8 cellular contexts compared by ENCODE assay signal in the genomic region with DNA sequence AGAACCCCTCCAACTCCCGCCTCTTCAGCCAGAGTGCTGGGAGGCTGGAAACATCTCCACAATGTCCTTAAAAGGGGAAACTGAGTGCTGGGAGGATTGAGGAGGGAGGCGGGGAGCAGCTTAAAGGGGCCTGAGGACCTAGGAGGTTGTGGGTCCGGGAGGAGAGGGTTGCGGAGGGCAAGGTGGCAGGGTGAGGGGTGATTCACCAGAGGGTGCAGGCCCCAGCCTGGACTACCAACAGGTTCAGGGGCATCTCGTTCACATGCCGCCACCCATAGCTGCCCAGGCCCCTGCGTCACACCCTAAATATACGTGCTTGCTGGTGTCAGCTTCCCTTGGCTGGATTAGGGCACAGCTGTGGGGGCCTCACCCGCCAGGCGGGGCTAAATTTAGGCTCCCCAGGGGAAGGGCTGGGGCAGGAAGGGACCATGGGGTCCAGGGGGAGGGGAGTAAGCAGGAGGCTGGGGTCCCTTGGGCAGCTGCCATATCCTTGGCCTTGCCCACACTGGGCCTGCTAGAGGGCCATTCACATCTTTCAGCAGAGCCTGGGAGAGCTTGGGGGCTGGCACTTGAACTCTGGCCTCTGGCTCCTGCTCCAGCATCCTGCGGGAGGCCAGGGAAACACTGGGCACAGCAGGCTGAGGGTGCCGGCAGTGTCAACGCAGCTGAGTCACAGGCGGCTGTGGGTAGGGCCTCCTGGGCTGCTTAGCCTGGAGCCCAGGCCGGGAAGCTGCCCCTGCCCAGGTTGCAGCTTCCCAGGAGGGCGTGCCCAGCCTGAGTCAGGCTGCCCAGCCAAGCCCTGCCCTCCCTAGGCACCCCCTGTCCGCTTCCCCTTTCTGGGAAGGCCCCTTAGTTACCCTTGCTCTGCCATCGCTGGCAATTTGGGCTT. TPM values are rescaled to one million over a fixed set of nuclear protein-coding genes. Genes with fewer than 3 reads are reported as not detected.
DNase-seq lines count a peak whose midpoint lies in the region; ATAC-seq and TF ChIP-seq lines count a peak whose summit lies in the region.

No MANE protein-coding gene starts in this region.

- peaks cover 35% of the 10 kb centered on the region for H3K79me2 ChIP-seq in KMS-11 (ENCODE audit: insufficient read depth, low read depth)
- H3K79me2 ChIP-seq in trophoblast cell (ENCODE audit: control insufficient read depth, insufficient read depth, low read length, poor library complexity), result peaks cover 10% of the 10 kb centered on the region

- TF ChIP-seq CTCF in KMS-11 (conservative IDR thresholded peaks at IDR 0.05; ENCODE audit: low read depth, low read length), result no peak
- no peak for TF ChIP-seq CTCF in foreskin keratinocyte (conservative IDR thresholded peaks at IDR 0.05)

- no peak overlapping the region for H2BK12ac ChIP-seq in trophoblast cell (ENCODE audit: low read length)

- peak; percentile 74 for DNase-seq in COLO668 (lab: John Stamatoyannopoulos, UW; ENCODE audit: unreplicated experiment)
- DNase-seq in activated CD4-positive, alpha-beta memory T cell treated with anti-CD3 and anti-CD28 coated beads, Interleukin-2, amount 10 ng/mL, durations not matched to agents 7 days and 5 days, result peak; percentile 48
- peak; percentile 37 to 59 for DNase-seq in foreskin keratinocyte
- peak; percentile 81 to 84 for DNase-seq in trophoblast cell
- no peak for DNase-seq in globus pallidus (ENCODE audit: low spot score)

- H3K27ac ChIP-seq in KMS-11 (peak overlapping the region; percentile 70), foreskin keratinocyte (no peak overlapping the region), trophoblast cell (ENCODE audit: low read depth, low read length) (no peak overlapping the region)

- CTCF ChIA-PET in activated CD4-positive, alpha-beta memory T cell treated with anti-CD3 and anti-CD28 coated beads, Interleukin-2, amount 10 ng/mL, durations not matched to agents 7 days and 5 days (lab: Charles Lee), result interaction anchor here (0.9 to 5.3 kb wide), 7 partner anchors 11 to 61 kb away, joined by 3 to 60 read pairs (median 3); a partner anchor contains a TSS

- peak overlapping the region; percentile 30 for H3K18ac ChIP-seq in trophoblast cell (ENCODE audit: low read length)

- H3K9me3 ChIP-seq in trophoblast cell (ENCODE audit: insufficient read depth, low read depth, low read length), result no peaks in the 10 kb centered on the region

- H3K4me1 ChIP-seq in KMS-11 (ENCODE audit: low read depth, poor library complexity, severe bottlenecking) (peaks cover 32% of the 10 kb centered on the region), foreskin keratinocyte (peaks cover 10% of the 10 kb centered on the region), trophoblast cell (ENCODE audit: control insufficient read depth in 1 of 2, insufficient read depth in 2 of 2, low read length in 2 of 2) (peaks cover 24 to 31% of the 10 kb centered on the region in 2 experiments)

- H3K36me3 ChIP-seq in KMS-11 (ENCODE audit: insufficient read depth), result no peaks in the 10 kb centered on the region; the same call in 1 of the 2 replicates
- H3K36me3 ChIP-seq in trophoblast cell (ENCODE audit: control insufficient read depth in 1 of 2, insufficient read depth in 2 of 2, low read length in 2 of 2), result peaks cover 25 to 31% of the 10 kb centered on the region in 2 experiments

- no peaks in the 10 kb centered on the region for H3K27me3 ChIP-seq in KMS-11 (ENCODE audit: insufficient read depth, low read depth)
- no peaks in the 10 kb centered on the region for H3K27me3 ChIP-seq in foreskin keratinocyte
- no peaks in the 10 kb centered on the region for H3K27me3 ChIP-seq in trophoblast cell (ENCODE audit: insufficient read depth, low read length)

- H3K14ac ChIP-seq in trophoblast cell (ENCODE audit: low read length), result no peak overlapping the region

- H3K4ac ChIP-seq in trophoblast cell (ENCODE audit: low read depth, low read length), result no peak overlapping the region

- H3K36me3 Mint-ChIP-seq in activated CD4-positive, alpha-beta memory T cell treated with anti-CD3 and anti-CD28 coated beads, Interleukin-2, amount 10 ng/mL, durations not matched to agents 7 days and 5 days (ENCODE audit: low read depth), result peaks cover 45% of the 10 kb centered on the region

- no peak overlapping the region for H2AK5ac ChIP-seq in trophoblast cell (ENCODE audit: low read length)

- H4K20me1 ChIP-seq in KMS-11 (ENCODE audit: insufficient read depth), result no peaks in the 10 kb centered on the region

- H3K9ac ChIP-seq in KMS-11 (peak overlapping the region; percentile 76), trophoblast cell (ENCODE audit: low read length) (no peak overlapping the region)

- no CpG with 5 or more reads among the region's 18 CpGs for WGBS in trophoblast cell (ENCODE audit: extremely low coverage, insufficient coverage, insufficient read length)

- no peak overlapping the region for H4K12ac ChIP-seq in trophoblast cell (ENCODE audit: low read depth, low read length)

- no peak overlapping the region for H4K91ac ChIP-seq in trophoblast cell (ENCODE audit: low read depth, low read length)

- ATAC-seq in foreskin keratinocyte, result peak; percentile 75
- no peak for ATAC-seq in GM19328 (IDR thresholded peaks at IDR 0.05; ENCODE audit: unreplicated experiment)
- ATAC-seq in HG03045 (IDR thresholded peaks at IDR 0.05; ENCODE audit: unreplicated experiment), result no peak

- peaks cover 14% of the 10 kb centered on the region for H3K79me1 ChIP-seq in trophoblast cell (ENCODE audit: low read length)

- peak overlapping the region; percentile 88 for H3K4me3 Mint-ChIP-seq in activated CD4-positive, alpha-beta memory T cell treated with anti-CD3 and anti-CD28 coated beads, Interleukin-2, amount 10 ng/mL, durations not matched to agents 7 days and 5 days

- H2AFZ ChIP-seq in KMS-11 (ENCODE audit: low read depth) (no peak overlapping the region), trophoblast cell (ENCODE audit: insufficient read depth, low read length, poor library complexity) (no peak overlapping the region)

- H3K4me1 Mint-ChIP-seq in activated CD4-positive, alpha-beta memory T cell treated with anti-CD3 and anti-CD28 coated beads, Interleukin-2, amount 10 ng/mL, durations not matched to agents 7 days and 5 days, result peaks cover 44% of the 10 kb centered on the region

- H3K4me3 ChIP-seq in KMS-11 (IDR thresholded peaks at IDR 0.05; ENCODE audit: insufficient read depth, low read depth, low read length) (no peak overlapping the region), trophoblast cell (ENCODE audit: low read depth, low read length) (no peak overlapping the region)

- H4K8ac ChIP-seq in trophoblast cell (ENCODE audit: low read depth, low read length), result no peak overlapping the region

- no peaks in the 10 kb centered on the region for H3K9me3 Mint-ChIP-seq in activated CD4-positive, alpha-beta memory T cell treated with anti-CD3 and anti-CD28 coated beads, Interleukin-2, amount 10 ng/mL, durations not matched to agents 7 days and 5 days

- no peak overlapping the region for H2BK5ac ChIP-seq in trophoblast cell (ENCODE audit: low read depth, low read length, poor library complexity)

- no peaks in the 10 kb centered on the region for H3K27me3 Mint-ChIP-seq in activated CD4-positive, alpha-beta memory T cell treated with anti-CD3 and anti-CD28 coated beads, Interleukin-2, amount 10 ng/mL, durations not matched to agents 7 days and 5 days

- no peak overlapping the region for H2BK120ac ChIP-seq in trophoblast cell (ENCODE audit: insufficient read depth, low read length, poor library complexity)

- POLR2A ChIA-PET in activated CD4-positive, alpha-beta memory T cell treated with anti-CD3 and anti-CD28 coated beads, Interleukin-2, amount 10 ng/mL, durations not matched to agents 7 days and 5 days (lab: Charles Lee), result interaction anchor here (0.7 to 5.2 kb wide), 18 partner anchors 11 to 156 kb away, joined by 3 to 96 read pairs (median 12); a partner anchor contains a TSS

- H3K4me2 ChIP-seq in KMS-11, result peak overlapping the region; percentile 97
- H3K4me2 ChIP-seq in trophoblast cell (ENCODE audit: low read length), result no peak overlapping the region

- peak overlapping the region; percentile 82 for H3K27ac Mint-ChIP-seq in activated CD4-positive, alpha-beta memory T cell treated with anti-CD3 and anti-CD28 coated beads, Interleukin-2, amount 10 ng/mL, durations not matched to agents 7 days and 5 days

- no peak overlapping the region for H3K23ac ChIP-seq in trophoblast cell (ENCODE audit: low read length)

RNA-seq across cellular contexts. Expression of a gene that starts 1.3 kb away (rescaled TPM):
- total RNA-seq in activated CD4-positive, alpha-beta memory T cell treated with anti-CD3 and anti-CD28 coated beads, Interleukin-2, amount 10 ng/mL, durations not matched to agents 7 days and 5 days, result 100 to 1,000 TPM; 118 to 119 TPM
- 26.3 and 26.6 TPM in 2 replicates for total RNA-seq in foreskin keratinocyte
- polyA plus RNA-seq in foreskin keratinocyte, result 14.7 and 16.8 TPM in 2 replicates
- polyA plus RNA-seq in trophoblast cell (2013), result 12.5 and 13.2 TPM in 2 replicates

RNA-seq across cellular contexts. Expression of a gene that starts 4.8 kb away (rescaled TPM):
- total RNA-seq in activated CD4-positive, alpha-beta memory T cell treated with anti-CD3 and anti-CD28 coated beads, Interleukin-2, amount 10 ng/mL, durations not matched to agents 7 days and 5 days, result 10 to 100 TPM; 45.6 to 48.0 TPM
- total RNA-seq in foreskin keratinocyte, result 21.2 and 32.0 TPM in 2 replicates
- 31.4 and 45.1 TPM in 2 replicates for polyA plus RNA-seq in foreskin keratinocyte
- 71.6 and 72.3 TPM in 2 replicates for polyA plus RNA-seq in trophoblast cell (2013)

RNA-seq across cellular contexts. Expression of a gene that starts 6.8 kb away (rescaled TPM):
- total RNA-seq in activated CD4-positive, alpha-beta memory T cell treated with anti-CD3 and anti-CD28 coated beads, Interleukin-2, amount 10 ng/mL, durations not matched to agents 7 days and 5 days, result 10 to 100 TPM; 25.3 to 27.8 TPM
- 77.3 and 78.6 TPM in 2 replicates for total RNA-seq in foreskin keratinocyte
- 119 and 123 TPM in 2 replicates for polyA plus RNA-seq in foreskin keratinocyte
- polyA plus RNA-seq in trophoblast cell (2013), result 88.8 and 89.4 TPM in 2 replicates

RNA-seq across cellular contexts. Expression of a gene that starts 18.5 kb away (rescaled TPM):
- total RNA-seq in activated CD4-positive, alpha-beta memory T cell treated with anti-CD3 and anti-CD28 coated beads, Interleukin-2, amount 10 ng/mL, durations not matched to agents 7 days and 5 days, result 1 to 10 TPM in 1 of 2 experiments, under 1 TPM in 1; 0.80 to 1.0 TPM
- 0.25 and 0.27 TPM in 2 replicates for total RNA-seq in foreskin keratinocyte
- 0.66 and 1.0 TPM in 2 replicates for polyA plus RNA-seq in foreskin keratinocyte
- 0.03 and 0.04 TPM in 2 replicates for polyA plus RNA-seq in trophoblast cell (2013)

RNA-seq across cellular contexts. Expression of a gene that starts 19.0 kb away (rescaled TPM):
- 10 to 100 TPM; 55.4 to 60.0 TPM for total RNA-seq in activated CD4-positive, alpha-beta memory T cell treated with anti-CD3 and anti-CD28 coated beads, Interleukin-2, amount 10 ng/mL, durations not matched to agents 7 days and 5 days
- total RNA-seq in foreskin keratinocyte, result 11.5 and 15.1 TPM in 2 replicates
- polyA plus RNA-seq in foreskin keratinocyte, result 14.8 and 19.3 TPM in 2 replicates
- polyA plus RNA-seq in trophoblast cell (2013), result 36.2 and 40.2 TPM in 2 replicates
